ENCODE assay signal across 1 cellular context in the genomic region with DNA sequence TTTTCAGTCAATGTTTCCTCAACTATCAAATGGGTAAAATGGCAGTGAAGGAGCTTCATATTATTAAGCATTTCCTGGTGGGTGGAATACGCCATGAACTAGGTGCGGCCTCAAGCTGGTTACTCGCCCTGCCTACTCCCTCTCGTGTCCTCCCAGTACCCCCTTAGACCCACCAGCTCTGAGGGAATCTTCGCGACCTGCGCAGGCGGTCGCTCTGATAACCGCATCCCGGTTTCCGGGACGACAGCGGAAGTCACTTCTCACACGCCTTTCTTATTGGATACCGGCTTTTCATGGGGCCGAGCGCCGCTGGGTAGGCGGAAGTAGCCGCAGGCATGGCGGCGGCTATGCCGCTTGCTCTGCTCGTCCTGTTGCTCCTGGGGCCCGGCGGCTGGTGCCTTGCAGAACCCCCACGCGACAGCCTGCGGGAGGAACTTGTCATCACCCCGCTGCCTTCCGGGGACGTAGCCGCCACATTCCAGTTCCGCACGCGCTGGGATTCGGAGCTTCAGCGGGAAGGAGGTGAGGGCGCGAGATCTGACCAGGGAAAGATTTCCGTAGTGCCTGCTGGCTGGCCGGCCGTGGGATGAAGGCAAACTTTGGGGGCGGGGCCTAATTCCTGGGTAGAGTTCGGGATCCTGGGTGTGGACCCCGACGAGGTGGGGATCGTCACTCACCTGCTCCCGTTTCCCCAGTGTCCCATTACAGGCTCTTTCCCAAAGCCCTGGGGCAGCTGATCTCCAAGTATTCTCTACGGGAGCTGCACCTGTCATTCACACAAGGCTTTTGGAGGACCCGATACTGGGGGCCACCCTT.
TF ChIP-seq lines count a peak whose summit lies in the region.

A gene (plus strand): TSS at position 320 of the 816 bp plus-strand sequence. CDS start 16 bp downstream, at position 336.

TF ChIP-seq in K562, 482 proteins besides CTCF, POLR2A, EP300 and RAD21 (continued from another document):
- TF ChIP-seq, protein P1, sequence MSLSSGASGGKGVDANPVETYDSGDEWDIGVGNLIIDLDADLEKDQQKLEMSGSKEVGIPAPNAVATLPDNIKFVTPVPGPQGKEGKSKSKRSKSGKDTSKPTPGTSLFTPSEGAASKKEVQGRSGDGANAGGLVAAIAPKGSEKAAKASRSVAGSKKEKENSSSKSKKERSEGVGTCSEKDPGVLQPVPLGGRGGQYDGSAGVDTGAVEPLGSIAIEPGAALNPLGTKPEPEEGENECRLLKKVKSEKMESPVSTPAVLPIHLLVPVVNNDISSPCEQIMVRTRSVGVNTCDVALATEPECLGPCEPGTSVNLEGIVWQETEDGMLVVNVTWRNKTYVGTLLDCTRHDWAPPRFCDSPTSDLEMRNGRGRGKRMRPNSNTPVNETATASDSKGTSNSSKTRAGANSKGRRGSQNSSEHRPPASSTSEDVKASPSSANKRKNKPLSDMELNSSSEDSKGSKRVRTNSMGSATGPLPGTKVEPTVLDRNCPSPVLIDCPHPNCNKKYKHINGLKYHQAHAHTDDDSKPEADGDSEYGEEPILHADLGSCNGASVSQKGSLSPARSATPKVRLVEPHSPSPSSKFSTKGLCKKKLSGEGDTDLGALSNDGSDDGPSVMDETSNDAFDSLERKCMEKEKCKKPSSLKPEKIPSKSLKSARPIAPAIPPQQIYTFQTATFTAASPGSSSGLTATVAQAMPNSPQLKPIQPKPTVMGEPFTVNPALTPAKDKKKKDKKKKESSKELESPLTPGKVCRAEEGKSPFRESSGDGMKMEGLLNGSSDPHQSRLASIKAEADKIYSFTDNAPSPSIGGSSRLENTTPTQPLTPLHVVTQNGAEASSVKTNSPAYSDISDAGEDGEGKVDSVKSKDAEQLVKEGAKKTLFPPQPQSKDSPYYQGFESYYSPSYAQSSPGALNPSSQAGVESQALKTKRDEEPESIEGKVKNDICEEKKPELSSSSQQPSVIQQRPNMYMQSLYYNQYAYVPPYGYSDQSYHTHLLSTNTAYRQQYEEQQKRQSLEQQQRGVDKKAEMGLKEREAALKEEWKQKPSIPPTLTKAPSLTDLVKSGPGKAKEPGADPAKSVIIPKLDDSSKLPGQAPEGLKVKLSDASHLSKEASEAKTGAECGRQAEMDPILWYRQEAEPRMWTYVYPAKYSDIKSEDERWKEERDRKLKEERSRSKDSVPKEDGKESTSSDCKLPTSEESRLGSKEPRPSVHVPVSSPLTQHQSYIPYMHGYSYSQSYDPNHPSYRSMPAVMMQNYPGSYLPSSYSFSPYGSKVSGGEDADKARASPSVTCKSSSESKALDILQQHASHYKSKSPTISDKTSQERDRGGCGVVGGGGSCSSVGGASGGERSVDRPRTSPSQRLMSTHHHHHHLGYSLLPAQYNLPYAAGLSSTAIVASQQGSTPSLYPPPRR (CRISPR knock-in tag; IDR thresholded peaks at IDR 0.05; ENCODE audit: borderline replicate concordance): no peak
- TF ChIP-seq ZNF695 (CRISPR knock-in tag; IDR thresholded peaks at IDR 0.05) (no peak), ELF1 (tag; IDR thresholded peaks at IDR 0.05) (peak; percentile 95), SP2 (IDR thresholded peaks at IDR 0.05; ENCODE audit: extremely low read depth, low read depth, low read length, poor library complexity, severe bottlenecking) (no peak), BRF1 (IDR thresholded peaks at IDR 0.05; ENCODE audit: borderline replicate concordance, extremely low read depth, insufficient read length) (no peak), KAT8 (IDR thresholded peaks at IDR 0.05; ENCODE audit: low read depth) (0 out of 2 replicates have a peak, but pooled peaks have one; percentile 34), SIRT6 (IDR thresholded peaks at IDR 0.05; ENCODE audit: low read depth, low read length) (no peak), SRSF7 (optimal IDR thresholded peaks at IDR 0.05; ENCODE audit: low read depth, low read length) (no peak), RBM22 (IDR thresholded peaks at IDR 0.05; ENCODE audit: low read depth, low read length, poor library complexity, severe bottlenecking) (no peak)
- TF ChIP-seq, protein P2, sequence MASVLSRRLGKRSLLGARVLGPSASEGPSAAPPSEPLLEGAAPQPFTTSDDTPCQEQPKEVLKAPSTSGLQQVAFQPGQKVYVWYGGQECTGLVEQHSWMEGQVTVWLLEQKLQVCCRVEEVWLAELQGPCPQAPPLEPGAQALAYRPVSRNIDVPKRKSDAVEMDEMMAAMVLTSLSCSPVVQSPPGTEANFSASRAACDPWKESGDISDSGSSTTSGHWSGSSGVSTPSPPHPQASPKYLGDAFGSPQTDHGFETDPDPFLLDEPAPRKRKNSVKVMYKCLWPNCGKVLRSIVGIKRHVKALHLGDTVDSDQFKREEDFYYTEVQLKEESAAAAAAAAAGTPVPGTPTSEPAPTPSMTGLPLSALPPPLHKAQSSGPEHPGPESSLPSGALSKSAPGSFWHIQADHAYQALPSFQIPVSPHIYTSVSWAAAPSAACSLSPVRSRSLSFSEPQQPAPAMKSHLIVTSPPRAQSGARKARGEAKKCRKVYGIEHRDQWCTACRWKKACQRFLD (CRISPR knock-in tag; IDR thresholded peaks at IDR 0.05): peak; percentile 69; the same call in 1 of the 2 replicates
- TF ChIP-seq, protein P3, sequence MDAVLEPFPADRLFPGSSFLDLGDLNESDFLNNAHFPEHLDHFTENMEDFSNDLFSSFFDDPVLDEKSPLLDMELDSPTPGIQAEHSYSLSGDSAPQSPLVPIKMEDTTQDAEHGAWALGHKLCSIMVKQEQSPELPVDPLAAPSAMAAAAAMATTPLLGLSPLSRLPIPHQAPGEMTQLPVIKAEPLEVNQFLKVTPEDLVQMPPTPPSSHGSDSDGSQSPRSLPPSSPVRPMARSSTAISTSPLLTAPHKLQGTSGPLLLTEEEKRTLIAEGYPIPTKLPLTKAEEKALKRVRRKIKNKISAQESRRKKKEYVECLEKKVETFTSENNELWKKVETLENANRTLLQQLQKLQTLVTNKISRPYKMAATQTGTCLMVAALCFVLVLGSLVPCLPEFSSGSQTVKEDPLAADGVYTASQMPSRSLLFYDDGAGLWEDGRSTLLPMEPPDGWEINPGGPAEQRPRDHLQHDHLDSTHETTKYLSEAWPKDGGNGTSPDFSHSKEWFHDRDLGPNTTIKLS (IDR thresholded peaks at IDR 0.05; ENCODE audit: borderline replicate concordance, low read depth): peak; percentile 50; the same call in 1 of the 2 replicates
